Comparison of ENCODE assay signal across 12 cellular contexts in the genomic region with DNA sequence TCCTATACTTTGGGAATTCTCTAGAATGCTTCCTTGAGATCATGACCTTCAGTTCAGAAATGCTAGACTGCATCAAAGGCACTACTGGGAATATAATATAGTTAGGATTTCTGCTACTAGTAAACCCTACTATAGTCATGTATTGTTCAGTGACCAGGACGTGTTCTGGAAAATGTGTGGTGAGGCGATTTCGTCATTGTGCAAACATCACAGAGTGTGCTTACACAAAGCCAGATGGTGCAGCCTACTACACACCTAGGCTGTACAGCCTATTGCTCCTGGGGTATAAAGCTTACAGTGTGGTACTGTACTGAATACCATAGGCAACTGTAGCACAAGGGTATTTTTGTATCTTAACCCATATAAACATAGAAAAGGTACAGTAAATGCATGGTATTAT.
"Had no signal": no experiment of that assay in that cellular context is flagged by ENCODE, and none has a peak within 500 bp of the region (broad histone marks: within the 10 kb centered on the region; RNA-seq: fewer than 3 reads in every experiment).

No MANE protein-coding gene starts in this region.

- H3K9me3 ChIP-seq: gastrocnemius medialis, testis had no signal

- ATAC-seq: effector memory CD8-positive, alpha-beta T cell; gastrocnemius medialis; stimulated activated naive CD8-positive, alpha-beta T cell treated with anti-CD3 and anti-CD28 coated beads, Interleukin-15, amount 100 ng/mL, for 72 hours had no signal

- H3K4me1 ChIP-seq: gastrocnemius medialis, testis had no signal

- H3K4me3 ChIP-seq: gastrocnemius medialis, testis had no signal

- H3K36me3 ChIP-seq: gastrocnemius medialis had no signal

- DNase-seq: activated B cell treated with CpG ODN at 0.5 μM for 24 hours; activated CD4-positive, alpha-beta T cell treated with anti-CD3 and anti-CD28 coated beads, Interleukin-2, amount 10 ng/mL, durations not matched to agents 7 days and 5 days; caudate nucleus; cortex of kidney; effector memory CD8-positive, alpha-beta T cell; gastrocnemius medialis; kidney; naive B cell; retina; stimulated activated CD4-positive, alpha-beta T cell treated with anti-CD3 and anti-CD28 coated beads, Interleukin-4, amount 100 ng/mL, for 4 hours; stimulated activated naive CD8-positive, alpha-beta T cell treated with anti-CD3 and anti-CD28 coated beads, Interleukin-15, amount 100 ng/mL, for 72 hours; testis had no signal
